13 cellular contexts compared by ENCODE assay signal in the genomic region with DNA sequence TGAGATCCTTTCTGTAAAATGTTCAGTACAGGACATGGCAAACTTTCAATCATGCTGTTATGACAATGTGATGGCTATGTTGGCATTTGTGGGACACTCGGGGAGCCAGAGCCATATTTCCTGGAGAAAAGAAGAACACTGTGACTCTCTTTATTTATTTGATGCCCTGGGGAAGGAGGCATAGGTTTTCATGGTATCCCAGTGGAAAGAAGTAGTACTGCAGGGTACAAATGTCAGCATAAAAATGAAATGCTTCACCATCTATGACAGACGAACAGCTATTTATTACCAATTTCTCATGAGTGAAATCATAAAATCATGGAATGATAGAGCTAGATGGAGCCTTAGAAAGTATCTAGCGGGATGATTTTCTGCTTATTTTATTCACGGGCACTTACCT.
DNase-seq lines count a peak whose midpoint lies in the region; ATAC-seq and TF ChIP-seq lines count a peak whose summit lies in the region.
"Had no signal": no experiment of that assay in that cellular context is flagged by ENCODE, and none has a peak within 500 bp of the region (broad histone marks: within the 10 kb centered on the region; RNA-seq: fewer than 3 reads in every experiment).

No MANE protein-coding gene starts in this region.

- H3K9me3 ChIP-seq in smooth muscle cell (replicated peaks; ENCODE audit: low read depth) (no peaks in the 10 kb centered on the region), sigmoid colon (peaks cover 0 to 11% (median 2%) of the 10 kb centered on the region in 4 donors)
- H3K9me3 ChIP-seq: colonic mucosa, vagina had no signal

- H3K27ac ChIP-seq in smooth muscle cell (ENCODE audit: low read depth), result no peak overlapping the region
- no peak overlapping the region for H3K27ac ChIP-seq in sigmoid colon
- H3K27ac ChIP-seq: colonic mucosa, SK-N-MC, vagina had no signal

- peaks cover 6% of the 10 kb centered on the region for H3K4me1 ChIP-seq in smooth muscle cell (ENCODE audit: low read depth)
- peaks cover 0 to 22% (median 14%) of the 10 kb centered on the region in 4 donors for H3K4me1 ChIP-seq in sigmoid colon
- H3K4me1 ChIP-seq: colonic mucosa had no signal

- H3K27ac Mint-ChIP-seq in endothelial cell (ENCODE audit: unreplicated experiment), result no peak overlapping the region
- H3K27ac Mint-ChIP-seq: activated CD4-positive, alpha-beta T cell treated with anti-CD3 and anti-CD28 coated beads for 36 hours had no signal

- ATAC-seq in GM18868 (IDR thresholded peaks at IDR 0.05; ENCODE audit: unreplicated experiment) (peak; percentile 61), HG03378 (IDR thresholded peaks at IDR 0.05; ENCODE audit: unreplicated experiment) (no peak)
- ATAC-seq: activated CD4-positive, alpha-beta T cell treated with anti-CD3 and anti-CD28 coated beads for 36 hours had no signal

- no peaks in the 10 kb centered on the region for H3K27me3 ChIP-seq in smooth muscle cell (ENCODE audit: low read depth)
- H3K27me3 ChIP-seq in sigmoid colon, result no peaks in the 10 kb centered on the region
- H3K27me3 ChIP-seq: colonic mucosa, vagina had no signal

- intact Hi-C loops in sigmoid colon (cut with DNase I), result no loop called here

- H3K9me3 Mint-ChIP-seq in endothelial cell (ENCODE audit: unreplicated experiment), result no peaks in the 10 kb centered on the region

- no peaks in the 10 kb centered on the region for H3K4me1 Mint-ChIP-seq in endothelial cell (ENCODE audit: unreplicated experiment)

- no peak for TF ChIP-seq EP300 in sigmoid colon (IDR thresholded peaks at IDR 0.05)

- H2AFZ ChIP-seq in smooth muscle cell (ENCODE audit: low read depth), result no peak overlapping the region

- H3K36me3 Mint-ChIP-seq in endothelial cell (ENCODE audit: low read depth, unreplicated experiment), result no peaks in the 10 kb centered on the region

- H3K36me3 ChIP-seq in smooth muscle cell (ENCODE audit: low read depth), result no peaks in the 10 kb centered on the region
- H3K36me3 ChIP-seq in sigmoid colon, result no peaks in the 10 kb centered on the region
- H3K36me3 ChIP-seq: colonic mucosa, vagina had no signal

- TF ChIP-seq POLR2A in NB4 (IDR thresholded peaks at IDR 0.05; ENCODE audit: extremely low read depth, insufficient read length) (no peak), sigmoid colon (IDR thresholded peaks at IDR 0.05) (no peak)

- H3K79me2 ChIP-seq in smooth muscle cell (ENCODE audit: low read depth), result no peaks in the 10 kb centered on the region

- no peak overlapping the region for H3K4me3 Mint-ChIP-seq in endothelial cell (ENCODE audit: unreplicated experiment)
- H3K4me3 Mint-ChIP-seq: activated CD4-positive, alpha-beta T cell treated with anti-CD3 and anti-CD28 coated beads for 36 hours had no signal

- H3K4me2 ChIP-seq in smooth muscle cell, result no peak overlapping the region

- no peak overlapping the region for H3K9ac ChIP-seq in smooth muscle cell (ENCODE audit: low read depth)

- 85% methylated on average over 4 of the region's 4 CpGs for WGBS in smooth muscle cell (ENCODE audit: low lambda C conversion rate)
- WGBS in sigmoid colon, 2 donors, result 63 to 77% methylated on average over 4 of the region's 4 CpGs

- peaks cover 8% of the 10 kb centered on the region for H3F3A ChIP-seq in smooth muscle cell (ENCODE audit: low read depth)

- no peaks in the 10 kb centered on the region for H4K20me1 ChIP-seq in smooth muscle cell (ENCODE audit: low read depth)

- H3K4me3 ChIP-seq in NB4 (ENCODE audit: low read depth, low read length) (no peak overlapping the region), smooth muscle cell (no peak overlapping the region), sigmoid colon (no peak overlapping the region)
- H3K4me3 ChIP-seq: colonic mucosa, SK-N-MC, vagina had no signal

- peak; percentile 9 for TF ChIP-seq CTCF in NB4 (IDR thresholded peaks at IDR 0.05; ENCODE audit: low read depth, low read length)
- TF ChIP-seq CTCF in endothelial cell (IDR thresholded peaks at IDR 0.05; ENCODE audit: unreplicated experiment), result peak; percentile 70
- TF ChIP-seq CTCF in smooth muscle cell (IDR thresholded peaks at IDR 0.05; ENCODE audit: borderline replicate concordance, insufficient read depth, poor library complexity, severe bottlenecking), result peak; percentile 34
- peak in 1 of 4 experiments; percentile 10 for TF ChIP-seq CTCF in sigmoid colon (IDR thresholded peaks at IDR 0.05)

- DNase-seq in NB4 (ENCODE audit: low read depth), result no peak
- DNase-seq in endothelial cell (ENCODE audit: low spot score), result no peak
- DNase-seq in smooth muscle cell (lab: John Stamatoyannopoulos, UW; ENCODE audit: unreplicated experiment), result no peak
- DNase-seq in sigmoid colon, result no peak
- DNase-seq in NCI-H226, result no peak
- DNase-seq: activated CD4-positive, alpha-beta T cell treated with anti-CD3 and anti-CD28 coated beads for 36 hours; activated naive CD4-positive, alpha-beta T cell; colonic mucosa; DMS79 had no signal

- peaks cover 2% of the 10 kb centered on the region for H3K27me3 Mint-ChIP-seq in endothelial cell (ENCODE audit: unreplicated experiment)
